Comparison of ENCODE assay signal across 11 cellular contexts in genomic region chr16:7380907-7381306, GRCh38. TPM values are rescaled to one million over a fixed set of nuclear protein-coding genes. Genes with fewer than 3 reads are reported as not detected.
"Had no signal": no experiment of that assay in that cellular context is flagged by ENCODE, and none has a peak within 500 bp of the region (broad histone marks: within the 10 kb centered on the region; RNA-seq: fewer than 3 reads in every experiment).

No MANE protein-coding gene starts in this region.

- H3K4me3 ChIP-seq: GM23248, HAP-1 had no signal

- H3K4me1 ChIP-seq: HAP-1 had no signal

- H2AFZ ChIP-seq: GM23248 had no signal

- H3K27ac ChIP-seq: GM23248, HL-60 had no signal

- ATAC-seq: HCT116, HepG2 had no signal

- H3K36me3 ChIP-seq: HAP-1 had no signal

- H3K9me3 ChIP-seq: HAP-1 had no signal

- DNase-seq: GM23248, GOT3, H7, HFFc6 had no signal

RNA-seq across cellular contexts. Expression of gene RBFOX1, which starts 48.3 kb away (rescaled TPM):
- total RNA-seq: GM23248, H4, HepG2, HFFc6, HT1080 had no signal
- polyA plus RNA-seq: GM23248, HepG2, IgD-negative memory B cell had no signal
